8 cellular contexts compared by ENCODE assay signal in the genomic region with DNA sequence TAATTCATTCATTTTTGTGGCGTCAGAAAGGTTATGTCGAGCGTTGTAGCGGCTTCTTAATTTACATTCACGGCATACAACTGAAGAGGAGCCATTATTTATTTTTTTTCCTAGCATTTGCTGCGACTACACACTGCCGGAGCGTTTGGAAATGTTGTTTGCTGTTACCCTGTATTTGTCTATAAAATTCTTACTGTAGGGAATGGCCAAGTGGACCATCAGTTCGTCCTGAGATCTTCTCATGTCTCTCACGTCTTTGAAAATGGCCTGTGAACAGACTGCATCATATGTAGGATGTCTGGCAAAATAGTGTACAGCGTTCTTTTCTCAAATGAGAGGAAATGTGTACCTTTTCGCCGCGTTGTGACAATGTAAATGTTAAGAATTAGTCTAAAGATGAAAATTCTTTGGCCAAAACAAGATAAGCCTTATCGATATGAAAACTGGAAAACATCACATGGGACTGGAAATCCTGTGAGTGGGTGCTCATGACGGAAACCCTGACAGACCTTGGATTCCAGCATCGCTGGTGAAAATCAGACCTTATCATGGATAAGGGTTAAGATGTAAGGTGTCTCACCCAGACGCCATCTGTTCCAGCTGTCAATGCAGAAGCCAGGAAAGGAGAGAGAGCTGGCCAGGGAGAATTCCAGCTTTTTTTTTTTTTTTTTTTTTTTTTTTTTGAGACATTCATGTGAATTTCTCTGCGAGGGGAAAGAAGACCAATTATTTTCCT. TPM values are rescaled to one million over a fixed set of nuclear protein-coding genes. Genes with fewer than 3 reads are reported as not detected.
DNase-seq lines count a peak whose midpoint lies in the region; FAIRE-seq and TF ChIP-seq lines count a peak whose summit lies in the region.

No MANE protein-coding gene starts in this region.

- H3K4me3 ChIP-seq in AG04449 (ENCODE audit: low read depth, low read length) (peak overlapping the region; percentile 67), astrocyte (ENCODE audit: insufficient read depth, low read depth, low read length) (peak overlapping the region; percentile 81), urinary bladder (ENCODE audit: low read depth, low read length) (peak overlapping the region; percentile 93)

- H3K4me1 ChIP-seq in astrocyte (ENCODE audit: insufficient read depth, low read length), result peaks cover 32% of the 10 kb centered on the region
- no peaks in the 10 kb centered on the region for H3K4me1 ChIP-seq in urinary bladder (ENCODE audit: insufficient read depth)

- no peak for FAIRE-seq in astrocyte (lab: Jason Lieb, UNC)

- H3K79me2 ChIP-seq in astrocyte (ENCODE audit: insufficient read depth, low read length), result peaks cover 58% of the 10 kb centered on the region

- H3K36me3 ChIP-seq in astrocyte (ENCODE audit: insufficient read depth, low read length) (no peaks in the 10 kb centered on the region), urinary bladder (ENCODE audit: insufficient read depth) (no peaks in the 10 kb centered on the region)

- no peaks in the 10 kb centered on the region for H3K9me3 ChIP-seq in astrocyte (ENCODE audit: insufficient read depth, low read depth, low read length)

- H3K27ac ChIP-seq in astrocyte (ENCODE audit: low read depth, low read length) (peak overlapping the region; percentile 59), urinary bladder (ENCODE audit: low read depth) (no peak overlapping the region)

- 17% methylated on average over 19 of the region's 19 CpGs for whole genome bisulfite sequencing in urinary bladder

- DNase-seq in AG04449 (ENCODE audit: low read depth, low spot score) (no peak), HT-29 (ENCODE audit: low spot score) (peak; percentile 9), astrocyte (ENCODE audit: low read depth) (no peak), medulla oblongata (ENCODE audit: extremely low spot score) (peak; percentile 33), kidney tubule cell (ENCODE audit: low spot score) (no peak), OCI-M2 (lab: John Stamatoyannopoulos, UW; ENCODE audit: unreplicated experiment) (no peak), HPDE6-E6E7 (ENCODE audit: extremely low spot score) (no peak)

- peak overlapping the region; percentile 83 for H3K4me3 Mint-ChIP-seq in astrocyte (ENCODE audit: unreplicated experiment)

- peak overlapping the region; percentile 54 for H2AFZ ChIP-seq in astrocyte (ENCODE audit: low read depth, low read length)

- H4K20me1 ChIP-seq in astrocyte (ENCODE audit: insufficient read depth, low read length), result peaks cover 53% of the 10 kb centered on the region

- H3K4me2 ChIP-seq in astrocyte (ENCODE audit: low read length), result peak overlapping the region; percentile 94

- no peaks in the 10 kb centered on the region for H3K27me3 Mint-ChIP-seq in astrocyte (ENCODE audit: low read depth, unreplicated experiment)

- TF ChIP-seq CTCF in AG04449 (IDR thresholded peaks at IDR 0.05; ENCODE audit: insufficient read depth, low read length, missing control alignments) (no peak), astrocyte (IDR thresholded peaks at IDR 0.05; ENCODE audit: insufficient read depth, low read depth, low read length) (no peak)

- peak overlapping the region; percentile 86 for H3K9ac ChIP-seq in astrocyte (ENCODE audit: low read length)

- H3K9me3 Mint-ChIP-seq in astrocyte (ENCODE audit: unreplicated experiment), result no peaks in the 10 kb centered on the region

- peak overlapping the region; percentile 15 for H3K27ac Mint-ChIP-seq in astrocyte (ENCODE audit: unreplicated experiment)

- POLR2A ChIA-PET in AG04449 (lab: Yijun Ruan, JAX), result no interaction called here

- no peaks in the 10 kb centered on the region for H3K27me3 ChIP-seq in astrocyte (ENCODE audit: insufficient read depth, low read length)

- H3K4me1 Mint-ChIP-seq in astrocyte (ENCODE audit: low read depth, unreplicated experiment), result peaks cover 22% of the 10 kb centered on the region

- CTCF ChIA-PET in AG04449 (lab: Yijun Ruan, JAX), result no interaction called here

- H3K36me3 Mint-ChIP-seq in astrocyte (ENCODE audit: low read depth, unreplicated experiment), result no peaks in the 10 kb centered on the region

RNA-seq across cellular contexts. Expression of a gene that starts 1.5 kb away (rescaled TPM):
- 8.7 and 13.5 TPM in 2 replicates for total RNA-seq in HT-29 (2014; rRNA removed; shearing (Covaris generic))
- total RNA-seq in astrocyte (25.3 and 25.9 TPM in 2 replicates), urinary bladder (12.4 TPM)
- polyA plus RNA-seq in urinary bladder, result 8.8 TPM

Comparison
In these comparisons a context has a peak if more than half of its experiments do, and no peak if none do; other contexts are left out.
1. DNase-seq: peak in HT-29 (single experiment) and medulla oblongata (single experiment); none in AG04449 (single experiment), astrocyte (single experiment), kidney tubule cell (single experiment), OCI-M2 (single experiment) and HPDE6-E6E7 (single experiment).
2. Peak in every context shown above with its lines, with median percentiles within 50 percentile points of each other: H3K4me3 ChIP-seq.